26 cellular contexts compared by ENCODE assay signal in genomic region chr10:12806228-12807095, GRCh38.
DNase-seq lines count a peak whose midpoint lies in the region; ATAC-seq and TF ChIP-seq lines count a peak whose summit lies in the region.
"Had no signal": no experiment of that assay in that cellular context is flagged by ENCODE, and none has a peak within 500 bp of the region (broad histone marks: within the 10 kb centered on the region; RNA-seq: fewer than 3 reads in every experiment).

No MANE protein-coding gene starts in this region.

- H3K4me1 Mint-ChIP-seq in WTC11 (peaks cover 3% of the 10 kb centered on the region; the same call in 1 of the 2 replicates), neural crest cell (no peaks in the 10 kb centered on the region)
- no peaks in the 10 kb centered on the region for H3K4me1 Mint-ChIP-seq in activated T-cell treated with anti-CD3 and anti-CD28 coated beads, Interleukin-2, amount 50 U/mL, for 24 hours (ENCODE audit: low read depth)
- H3K4me1 Mint-ChIP-seq: activated CD4-positive, alpha-beta T cell treated with anti-CD3 and anti-CD28 coated beads, Interleukin-2, amount 10 ng/mL, durations not matched to agents 24 days and 14 days had no signal

- H3K36me3 ChIP-seq in WERI-Rb-1: no peaks in the 10 kb centered on the region
- H3K36me3 ChIP-seq: HAP-1, ovary had no signal

- no peaks in the 10 kb centered on the region for H3K27me3 ChIP-seq in WERI-Rb-1 (ENCODE audit: insufficient read depth, low read depth, severe bottlenecking)
- H3K27me3 ChIP-seq: dorsolateral prefrontal cortex, ovary had no signal

- H3K27ac Mint-ChIP-seq in WTC11: 0 out of 2 replicates have a peak overlapping the region, but pooled peaks have one; percentile 49
- H3K27ac Mint-ChIP-seq in neural crest cell (ENCODE audit: unreplicated experiment): peak overlapping the region; percentile 81
- H3K27ac Mint-ChIP-seq in activated T-cell treated with anti-CD3 and anti-CD28 coated beads, Interleukin-2, amount 50 U/mL, for 24 hours: no peak overlapping the region
- H3K27ac Mint-ChIP-seq: activated CD4-positive, alpha-beta T cell treated with anti-CD3 and anti-CD28 coated beads, Interleukin-2, amount 10 ng/mL, durations not matched to agents 24 days and 14 days; activated T-cell treated with anti-CD3 and anti-CD28 coated beads, Interleukin-2, amount 50 U/mL, for 72 hours; natural killer cell treated with Interleukin-12 subunit alpha and Interleukin-12 subunit beta and Interleukin-15 and Interleukin-18, amount 100 ng/mL, for 72 hours had no signal

- POLR2A ChIA-PET in WTC11 (lab: Charles Lee): no interaction called here

- H3K4me3 ChIP-seq in WERI-Rb-1 (ENCODE audit: low read depth, low read length): no peak overlapping the region
- H3K4me3 ChIP-seq: dorsolateral prefrontal cortex, HAP-1, ovary, SK-N-MC had no signal

- ATAC-seq in WTC11: no peak; the same call in 1 of the 2 replicates
- ATAC-seq: activated T-cell treated with anti-CD3 and anti-CD28 coated beads, Interleukin-2, amount 50 U/mL, for 72 hours; left ventricle myocardium superior had no signal

- intact Hi-C loops in head of caudate nucleus (cut with DNase I): no loop called here

- peak; percentile 80 for DNase-seq in DMS53 (lab: John Stamatoyannopoulos, UW)
- DNase-seq in NCI-H146 treated with DMSO at 0.1 percent for 48 hours (lab: John Stamatoyannopoulos, UW; ENCODE audit: unreplicated experiment): peak; percentile 78
- DNase-seq in WTC11 (ENCODE audit: low spot score): no peak
- no peak for DNase-seq in neural crest cell (ENCODE audit: low read depth, low spot score)
- no peak for DNase-seq in head of caudate nucleus
- no peak for DNase-seq in WERI-Rb-1
- DNase-seq in LoVo (ENCODE audit: low spot score): no peak
- DNase-seq in activated T-cell treated with anti-CD3 and anti-CD28 coated beads, Interleukin-2, amount 50 U/mL, for 24 hours: no peak
- DNase-seq: ACHN; activated CD4-positive, alpha-beta T cell treated with anti-CD3 and anti-CD28 coated beads, Interleukin-2, amount 10 ng/mL, durations not matched to agents 24 days and 14 days; activated naive CD4-positive, alpha-beta T cell; activated T-cell treated with anti-CD3 and anti-CD28 coated beads, Interleukin-2, amount 50 U/mL, for 72 hours; cerebellar nuclear complex; KBM-7; left ventricle myocardium superior; midbrain; NCI-H1694; ovary; retina; RPMI8226; T-helper 2 cell had no signal

- no peak for TF ChIP-seq CTCF in WTC11 (IDR thresholded peaks at IDR 0.05)
- no peak for TF ChIP-seq CTCF in neural crest cell (conservative IDR thresholded peaks at IDR 0.05)
- no peak for TF ChIP-seq CTCF in WERI-Rb-1 (IDR thresholded peaks at IDR 0.05; ENCODE audit: low read depth, low read length)

- no peak overlapping the region for H3K4me3 Mint-ChIP-seq in WTC11
- no peak overlapping the region for H3K4me3 Mint-ChIP-seq in neural crest cell
- no peak overlapping the region for H3K4me3 Mint-ChIP-seq in activated T-cell treated with anti-CD3 and anti-CD28 coated beads, Interleukin-2, amount 50 U/mL, for 24 hours
- H3K4me3 Mint-ChIP-seq: activated CD4-positive, alpha-beta T cell treated with anti-CD3 and anti-CD28 coated beads, Interleukin-2, amount 10 ng/mL, durations not matched to agents 24 days and 14 days; activated T-cell treated with anti-CD3 and anti-CD28 coated beads, Interleukin-2, amount 50 U/mL, for 72 hours; natural killer cell treated with Interleukin-12 subunit alpha and Interleukin-12 subunit beta and Interleukin-15 and Interleukin-18, amount 100 ng/mL, for 72 hours; type B pancreatic cell had no signal

- CTCF ChIA-PET in WTC11 (lab: Charles Lee): interaction anchor here (1.1 to 1.6 kb wide), 3 partner anchors 24 to 42 kb away, joined by 3 to 4 read pairs (median 4); no protein-coding TSS in a partner anchor

- H3K9me3 Mint-ChIP-seq in WTC11 (0 out of 2 replicates have a peak, but pooled peaks cover 3% of the 10 kb centered on the region), neural crest cell (no peaks in the 10 kb centered on the region)
- no peaks in the 10 kb centered on the region for H3K9me3 Mint-ChIP-seq in activated T-cell treated with anti-CD3 and anti-CD28 coated beads, Interleukin-2, amount 50 U/mL, for 24 hours
- H3K9me3 Mint-ChIP-seq: activated CD4-positive, alpha-beta T cell treated with anti-CD3 and anti-CD28 coated beads, Interleukin-2, amount 10 ng/mL, durations not matched to agents 24 days and 14 days; activated T-cell treated with anti-CD3 and anti-CD28 coated beads, Interleukin-2, amount 50 U/mL, for 72 hours; natural killer cell treated with Interleukin-12 subunit alpha and Interleukin-12 subunit beta and Interleukin-15 and Interleukin-18, amount 100 ng/mL, for 72 hours; type B pancreatic cell had no signal

- no peak overlapping the region for H3K27ac ChIP-seq in WERI-Rb-1
- H3K27ac ChIP-seq: dorsolateral prefrontal cortex, ovary, SK-N-MC had no signal

- H3K27me3 Mint-ChIP-seq in WTC11 (ENCODE audit: low read depth) (no peaks in the 10 kb centered on the region), neural crest cell (ENCODE audit: low read depth) (no peaks in the 10 kb centered on the region)
- no peaks in the 10 kb centered on the region for H3K27me3 Mint-ChIP-seq in activated T-cell treated with anti-CD3 and anti-CD28 coated beads, Interleukin-2, amount 50 U/mL, for 24 hours
- H3K27me3 Mint-ChIP-seq: activated CD4-positive, alpha-beta T cell treated with anti-CD3 and anti-CD28 coated beads, Interleukin-2, amount 10 ng/mL, durations not matched to agents 24 days and 14 days; natural killer cell treated with Interleukin-12 subunit alpha and Interleukin-12 subunit beta and Interleukin-15 and Interleukin-18, amount 100 ng/mL, for 72 hours; type B pancreatic cell had no signal

- no peaks in the 10 kb centered on the region for H3K9me3 ChIP-seq in WERI-Rb-1 (ENCODE audit: severe bottlenecking)
- H3K9me3 ChIP-seq: HAP-1, ovary had no signal

- no peaks in the 10 kb centered on the region for H3K36me3 Mint-ChIP-seq in WTC11
- no peaks in the 10 kb centered on the region for H3K36me3 Mint-ChIP-seq in neural crest cell (ENCODE audit: low read depth)
- peaks cover 14% of the 10 kb centered on the region for H3K36me3 Mint-ChIP-seq in activated T-cell treated with anti-CD3 and anti-CD28 coated beads, Interleukin-2, amount 50 U/mL, for 24 hours (ENCODE audit: low read depth)
- H3K36me3 Mint-ChIP-seq: natural killer cell treated with Interleukin-12 subunit alpha and Interleukin-12 subunit beta and Interleukin-15 and Interleukin-18, amount 100 ng/mL, for 72 hours had no signal

TF ChIP-seq in WTC11, 78 proteins besides CTCF, POLR2A, EP300 and RAD21 (continues in another document):
- TF ChIP-seq ETV6 (CRISPR knock-in tag; IDR thresholded peaks at IDR 0.05): no peak
- TF ChIP-seq AFF4 (CRISPR knock-in tag; IDR thresholded peaks at IDR 0.05; ENCODE audit: borderline replicate concordance): no peak
- TF ChIP-seq MAX (CRISPR knock-in tag; IDR thresholded peaks at IDR 0.05): no peak
- no peak for TF ChIP-seq CREM (CRISPR knock-in tag; IDR thresholded peaks at IDR 0.05)
- TF ChIP-seq ZNF416 (CRISPR knock-in tag; IDR thresholded peaks at IDR 0.05): no peak
- no peak for TF ChIP-seq ZNF396 (CRISPR knock-in tag; IDR thresholded peaks at IDR 0.05; ENCODE audit: borderline replicate concordance)

Comparison
In these comparisons a context has a peak if more than half of its experiments do, and no peak if none do; other contexts are left out.
1. DNase-seq: peak in DMS53 (single experiment) and NCI-H146 treated with DMSO at 0.1 percent for 48 hours (single experiment); none in WTC11 (single experiment), neural crest cell (single experiment), head of caudate nucleus (0 of 42), WERI-Rb-1 (single experiment), LoVo (single experiment) and activated T-cell treated with anti-CD3 and anti-CD28 coated beads, Interleukin-2, amount 50 U/mL, for 24 hours (single experiment).